In the genomic region with DNA sequence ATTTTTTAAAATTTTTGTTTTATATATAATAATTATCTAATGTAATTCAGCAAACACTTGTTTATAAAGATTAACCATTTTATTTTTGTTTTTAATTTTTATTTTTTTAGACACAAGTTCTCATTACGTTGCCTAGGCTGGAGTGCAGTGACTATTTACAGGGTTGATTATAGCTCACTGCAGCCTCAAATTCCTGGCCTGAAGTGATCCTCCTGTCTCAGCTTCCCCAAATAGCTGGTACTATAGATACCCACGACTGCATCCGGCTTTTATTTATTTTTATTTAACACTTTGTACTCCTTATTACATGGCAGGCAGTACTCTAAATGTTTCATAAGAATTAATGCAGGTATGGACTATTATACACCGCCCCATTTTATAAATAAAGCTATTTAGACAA, we compare ENCODE assay signal across 1 cellular context.
TF ChIP-seq lines count a peak whose summit lies in the region.

No MANE protein-coding gene starts in this region.

TF ChIP-seq in HCT116, 20 proteins besides CTCF, POLR2A, EP300 and RAD21 (continued from another document):
- TF ChIP-seq, protein P1, sequence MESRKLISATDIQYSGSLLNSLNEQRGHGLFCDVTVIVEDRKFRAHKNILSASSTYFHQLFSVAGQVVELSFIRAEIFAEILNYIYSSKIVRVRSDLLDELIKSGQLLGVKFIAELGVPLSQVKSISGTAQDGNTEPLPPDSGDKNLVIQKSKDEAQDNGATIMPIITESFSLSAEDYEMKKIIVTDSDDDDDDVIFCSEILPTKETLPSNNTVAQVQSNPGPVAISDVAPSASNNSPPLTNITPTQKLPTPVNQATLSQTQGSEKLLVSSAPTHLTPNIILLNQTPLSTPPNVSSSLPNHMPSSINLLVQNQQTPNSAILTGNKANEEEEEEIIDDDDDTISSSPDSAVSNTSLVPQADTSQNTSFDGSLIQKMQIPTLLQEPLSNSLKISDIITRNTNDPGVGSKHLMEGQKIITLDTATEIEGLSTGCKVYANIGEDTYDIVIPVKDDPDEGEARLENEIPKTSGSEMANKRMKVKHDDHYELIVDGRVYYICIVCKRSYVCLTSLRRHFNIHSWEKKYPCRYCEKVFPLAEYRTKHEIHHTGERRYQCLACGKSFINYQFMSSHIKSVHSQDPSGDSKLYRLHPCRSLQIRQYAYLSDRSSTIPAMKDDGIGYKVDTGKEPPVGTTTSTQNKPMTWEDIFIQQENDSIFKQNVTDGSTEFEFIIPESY (IDR thresholded peaks at IDR 0.05; ENCODE audit: extremely low read depth, insufficient replicate concordance, low read length) = no peak
- TF ChIP-seq SP1 (IDR thresholded peaks at IDR 0.05; ENCODE audit: low read depth) (no peak), TCF7L2 (IDR thresholded peaks at IDR 0.05; ENCODE audit: borderline replicate concordance, extremely low read depth, insufficient read depth, insufficient read length) (no peak), CBX3 (IDR thresholded peaks at IDR 0.05; ENCODE audit: low read depth) (no peak), SRF (IDR thresholded peaks at IDR 0.05; ENCODE audit: low read depth) (no peak), JUND (IDR thresholded peaks at IDR 0.05) (no peak), ZNF274 (IDR thresholded peaks at IDR 0.05; ENCODE audit: low read depth, low read length) (no peak), FOSL1 (IDR thresholded peaks at IDR 0.05; ENCODE audit: low read depth) (no peak), YY1 (IDR thresholded peaks at IDR 0.05; ENCODE audit: extremely low read depth, insufficient replicate concordance, low read depth, low read length) (no peak), EGR1 (IDR thresholded peaks at IDR 0.05; ENCODE audit: low read depth) (no peak), ZFX (IDR thresholded peaks at IDR 0.05) (no peak), CEBPB (IDR thresholded peaks at IDR 0.05; ENCODE audit: low read depth) (no peak), EZH2 (IDR thresholded peaks at IDR 0.05) (no peak), SIN3A (IDR thresholded peaks at IDR 0.05; ENCODE audit: low read depth) (no peak)
- TF ChIP-seq, protein P2, sequence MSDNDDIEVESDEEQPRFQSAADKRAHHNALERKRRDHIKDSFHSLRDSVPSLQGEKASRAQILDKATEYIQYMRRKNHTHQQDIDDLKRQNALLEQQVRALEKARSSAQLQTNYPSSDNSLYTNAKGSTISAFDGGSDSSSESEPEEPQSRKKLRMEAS (IDR thresholded peaks at IDR 0.05) = no peak
TF ChIP-seq in HCT116: peak in this region for 0.
